ENCODE assay signal across 27 cellular contexts in genomic region chr22:47142427-47143046, GRCh38.
"Had no signal": no experiment of that assay in that cellular context is flagged by ENCODE, and none has a peak within 500 bp of the region (broad histone marks: within the 10 kb centered on the region; RNA-seq: fewer than 3 reads in every experiment).

No MANE protein-coding gene starts in this region.

- H3K27ac Mint-ChIP-seq: natural killer cell; stimulated activated naive B cell treated with anti-CD40 and anti-IgM and Interleukin-4, amounts not matched to agents 10 μg/mL and 1 μg/mL and 100 μg/mL, for 72 hours; type B pancreatic cell had no signal

- H3K4me1 ChIP-seq: lower lobe of right lung, tibial nerve had no signal

- ATAC-seq: left cardiac atrium; left lobe of liver; lower lobe of right lung; natural killer cell; right cardiac atrium; sciatic nerve; stimulated activated naive B cell treated with anti-CD40 and anti-IgM and Interleukin-4, amounts not matched to agents 10 μg/mL and 1 μg/mL and 100 μg/mL, for 72 hours; stimulated activated naive CD8-positive, alpha-beta T cell treated with anti-CD3 and anti-CD28 coated beads, Interleukin-15, Interleukin-2, amounts not matched to agents 100 U/mL and 50 U/mL, for 24 hours had no signal

- FAIRE-seq: keratinocyte, pancreas had no signal

- H3K27me3 Mint-ChIP-seq: naive B cell; stimulated activated naive B cell treated with anti-CD40 and anti-IgM and Interleukin-4, amounts not matched to agents 10 μg/mL and 1 μg/mL and 100 μg/mL, for 72 hours; type B pancreatic cell had no signal

- H3K27me3 ChIP-seq: pancreas, stomach, tibial nerve had no signal

- H3K9me3 Mint-ChIP-seq: naive B cell; natural killer cell; stimulated activated naive B cell treated with anti-CD40 and anti-IgM and Interleukin-4, amounts not matched to agents 10 μg/mL and 1 μg/mL and 100 μg/mL, for 72 hours; type B pancreatic cell had no signal

- H3K36me3 Mint-ChIP-seq: natural killer cell, type B pancreatic cell had no signal

- H3K4me3 ChIP-seq: lower lobe of right lung, pancreas, prostate gland, skin epidermis, stomach, thoracic aorta, tibial nerve had no signal

- H3K27ac ChIP-seq: lower lobe of right lung, prostate gland, skin epidermis, thoracic aorta, tibial nerve had no signal

- H3K36me3 ChIP-seq: lower lobe of right lung, pancreas, prostate gland, thoracic aorta had no signal

- H3K4me3 Mint-ChIP-seq: natural killer cell; stimulated activated naive B cell treated with anti-CD40 and anti-IgM and Interleukin-4, amounts not matched to agents 10 μg/mL and 1 μg/mL and 100 μg/mL, for 72 hours; type B pancreatic cell had no signal

- H3K9me3 ChIP-seq: lower lobe of right lung, pancreas, prostate gland, stomach, thoracic aorta, tibial nerve had no signal

- DNase-seq: hippocampal formation; kidney glomerular epithelial cell; left cardiac atrium; lower lobe of right lung; mammary epithelial cell; mesenchymal stem cell; naive B cell; natural killer cell; posterior cingulate gyrus; retina; stimulated activated CD4-positive, alpha-beta T cell treated with anti-CD3 and anti-CD28 coated beads, Interleukin-12 subunit alpha, Interleukin-12 subunit beta, amount 100 ng/mL, for 4 hours; stimulated activated CD4-positive, alpha-beta T cell treated with anti-CD3 and anti-CD28 coated beads, Interleukin-15, amount 100 ng/mL, for 24 hours; stimulated activated CD4-positive, alpha-beta T cell treated with anti-CD3 and anti-CD28 coated beads, Interleukin-2, amount 100 ng/mL, for 24 hours; stimulated activated CD4-positive, alpha-beta T cell treated with anti-CD3 and anti-CD28 coated beads, Interleukin-4, amount 100 ng/mL, for 1 hour; stimulated activated naive B cell treated with anti-CD40 and anti-IgM and Interleukin-4, amounts not matched to agents 10 μg/mL and 1 μg/mL and 100 μg/mL, for 72 hours; stimulated activated naive CD8-positive, alpha-beta T cell treated with anti-CD3 and anti-CD28 coated beads, Interleukin-15, Interleukin-2, amounts not matched to agents 100 U/mL and 50 U/mL, for 24 hours had no signal
